13 cellular contexts compared by ENCODE assay signal in the genomic region with DNA sequence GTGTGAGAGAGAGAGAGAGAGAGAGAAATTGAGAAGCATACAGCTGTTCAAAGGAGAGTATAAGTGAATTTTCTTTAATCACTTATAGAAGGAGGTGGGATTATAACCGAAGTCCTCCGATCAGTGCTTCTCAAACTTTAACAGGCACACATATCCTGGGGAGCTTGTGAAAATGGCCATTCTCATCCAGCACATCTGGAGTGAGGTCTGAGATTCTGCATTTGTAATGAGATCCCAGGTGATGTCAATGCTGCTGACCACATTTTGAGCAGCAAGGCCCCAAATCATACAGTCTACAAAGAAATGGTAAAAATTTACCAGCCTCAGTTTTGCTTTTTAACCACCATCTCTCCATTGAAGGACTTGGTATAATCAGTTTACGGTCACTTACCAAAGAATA.
A peak's percentile ranks its signal among the peaks of the same experiment; 100 is the strongest.
DNase-seq lines count a peak whose midpoint lies in the region; ATAC-seq and TF ChIP-seq lines count a peak whose summit lies in the region.
"Had no signal": no experiment of that assay in that cellular context is flagged by ENCODE, and none has a peak within 500 bp of the region (broad histone marks: within the 10 kb centered on the region; RNA-seq: fewer than 3 reads in every experiment).

No MANE protein-coding gene starts in this region.

- ATAC-seq in GM19467 (IDR thresholded peaks at IDR 0.05; ENCODE audit: unreplicated experiment) (peak; percentile 27), HG02981 (IDR thresholded peaks at IDR 0.05; ENCODE audit: unreplicated experiment) (peak; percentile 27)

- H3K27me3 ChIP-seq in MM.1S (replicated peaks; ENCODE audit: insufficient read depth, low read length) = no peaks in the 10 kb centered on the region

- H3K27ac ChIP-seq in MM.1S (ENCODE audit: low read length) = peak overlapping the region; percentile 49; the same call in 1 of the 2 replicates

- H3K27ac Mint-ChIP-seq in activated naive CD8-positive, alpha-beta T cell treated with anti-CD3 and anti-CD28 coated beads for 36 hours = no peak overlapping the region
- H3K27ac Mint-ChIP-seq: T-helper 1 cell treated with Interleukin-12 subunit alpha and Interleukin-12 subunit beta and Interleukin-4 antibody, amounts not matched to agents 30 μg/mL and 1 μg/mL, for 36 hours had no signal

- H3F3A ChIP-seq in MM.1S (ENCODE audit: insufficient read depth, low read length) = peaks cover 14% of the 10 kb centered on the region; the same call in 1 of the 2 replicates

- no peaks in the 10 kb centered on the region for H3K79me2 ChIP-seq in MM.1S (ENCODE audit: low read length)

- H3K36me3 ChIP-seq in MM.1S (replicated peaks; ENCODE audit: insufficient read depth, low read length) = no peaks in the 10 kb centered on the region

- H3K9me3 ChIP-seq in MM.1S (replicated peaks; ENCODE audit: insufficient read depth, low read length) = no peaks in the 10 kb centered on the region

- no peaks in the 10 kb centered on the region for H4K20me1 ChIP-seq in MM.1S (ENCODE audit: insufficient read depth, low read length)

- no peak overlapping the region for H3K4me3 Mint-ChIP-seq in activated naive CD8-positive, alpha-beta T cell treated with anti-CD3 and anti-CD28 coated beads for 36 hours
- H3K4me3 Mint-ChIP-seq: T-helper 1 cell treated with Interleukin-12 subunit alpha and Interleukin-12 subunit beta and Interleukin-4 antibody, amounts not matched to agents 30 μg/mL and 1 μg/mL, for 36 hours had no signal

- no peaks in the 10 kb centered on the region for H3K27me3 Mint-ChIP-seq in activated naive CD8-positive, alpha-beta T cell treated with anti-CD3 and anti-CD28 coated beads for 36 hours

- no peaks in the 10 kb centered on the region for H3K9me3 Mint-ChIP-seq in activated naive CD8-positive, alpha-beta T cell treated with anti-CD3 and anti-CD28 coated beads for 36 hours
- H3K9me3 Mint-ChIP-seq: T-helper 1 cell treated with Interleukin-12 subunit alpha and Interleukin-12 subunit beta and Interleukin-4 antibody, amounts not matched to agents 30 μg/mL and 1 μg/mL, for 36 hours had no signal

- H3K9ac ChIP-seq in MM.1S (ENCODE audit: low read length) = no peak overlapping the region

- H3K4me1 ChIP-seq in MM.1S (ENCODE audit: low read length) = peaks cover 40% of the 10 kb centered on the region

- no peak for DNase-seq in MM.1S
- no peak for DNase-seq in activated naive CD8-positive, alpha-beta T cell treated with anti-CD3 and anti-CD28 coated beads for 36 hours
- no peak for DNase-seq in activated naive CD4-positive, alpha-beta T cell (lab: John Stamatoyannopoulos, UW)
- no peak for DNase-seq in NCI-H2196 treated with DMSO at 0.1 percent for 48 hours (lab: John Stamatoyannopoulos, UW; ENCODE audit: unreplicated experiment)
- no peak for DNase-seq in NCI-H2171 (lab: John Stamatoyannopoulos, UW)
- DNase-seq: amniotic stem cell; effector memory CD4-positive, alpha-beta T cell; H7; hippocampal formation had no signal

- peak overlapping the region; percentile 49 for H3K4me2 ChIP-seq in MM.1S (ENCODE audit: low read depth, low read length)

- no peaks in the 10 kb centered on the region for H3K36me3 Mint-ChIP-seq in activated naive CD8-positive, alpha-beta T cell treated with anti-CD3 and anti-CD28 coated beads for 36 hours

- no peak for TF ChIP-seq CTCF in MM.1S (IDR thresholded peaks at IDR 0.05; ENCODE audit: low read length)

- H3K4me3 ChIP-seq in GM08714 (ENCODE audit: low read length) (peak overlapping the region; percentile 67; the same call in 1 of the 2 replicates), MM.1S (ENCODE audit: low read length) (no peak overlapping the region)

- no peaks in the 10 kb centered on the region for H3K4me1 Mint-ChIP-seq in activated naive CD8-positive, alpha-beta T cell treated with anti-CD3 and anti-CD28 coated beads for 36 hours

- no peak overlapping the region for H2AFZ ChIP-seq in MM.1S (ENCODE audit: low read length)

- no peaks in the 10 kb centered on the region for H3K9me2 ChIP-seq in MM.1S (replicated peaks; ENCODE audit: insufficient read depth, low read length)
